In genomic region chr10:64430690-64431323, GRCh38 we compare ENCODE assay signal across 11 cellular contexts.
DNase-seq lines count a peak whose midpoint lies in the region; ATAC-seq and TF ChIP-seq lines count a peak whose summit lies in the region.
"Had no signal": no experiment of that assay in that cellular context is flagged by ENCODE, and none has a peak within 500 bp of the region (broad histone marks: within the 10 kb centered on the region; RNA-seq: fewer than 3 reads in every experiment).

No MANE protein-coding gene starts in this region.

- ATAC-seq in HG03521 (IDR thresholded peaks at IDR 0.05; ENCODE audit: unreplicated experiment), result no peak
- ATAC-seq: activated CD8-positive, alpha-beta memory T cell treated with anti-CD3 and anti-CD28 coated beads, Interleukin-2, amount 10 ng/mL, durations not matched to agents 7 days and 5 days had no signal

- TF ChIP-seq CTCF in GM12875 (IDR thresholded peaks at IDR 0.05; ENCODE audit: borderline replicate concordance, insufficient read depth, low read depth, low read length) (peak; percentile 16; the same call in 1 of the 2 replicates), epithelial cell of esophagus (IDR thresholded peaks at IDR 0.05; ENCODE audit: insufficient read depth, low read depth, low read length, missing control alignments) (no peak), thyroid gland (IDR thresholded peaks at IDR 0.05) (no peak)

- no peak overlapping the region for H3K4me3 ChIP-seq in GM12875 (ENCODE audit: low read depth, low read length)
- no peak overlapping the region for H3K4me3 ChIP-seq in epithelial cell of esophagus (ENCODE audit: low read length)
- H3K4me3 ChIP-seq in thyroid gland (replicated peaks in 1 of 3), result no peak overlapping the region

- DNase-seq in NCI-H526 (lab: John Stamatoyannopoulos, UW) (peak; percentile 19 to 46), epithelial cell of esophagus (ENCODE audit: low read depth) (peak; percentile 1), posterior cingulate gyrus (peak in 6 of 10 donors; percentile 23 to 88 (median 45)), thyroid gland (no peak), NCI-H1436 treated with DMSO at 0.1 percent for 48 hours (lab: John Stamatoyannopoulos, UW) (no peak), COLO668 (lab: John Stamatoyannopoulos, UW; ENCODE audit: unreplicated experiment) (no peak)
- DNase-seq: activated CD8-positive, alpha-beta memory T cell treated with anti-CD3 and anti-CD28 coated beads, Interleukin-2, amount 10 ng/mL, durations not matched to agents 7 days and 5 days; MM.1S; stimulated activated CD4-positive, alpha-beta T cell treated with anti-CD3 and anti-CD28 coated beads, Interleukin-1b, Interleukin-23, amount 100 ng/mL, for 48 hours had no signal

- TF ChIP-seq POLR2A in thyroid gland (IDR thresholded peaks at IDR 0.05), result no peak

- whole genome bisulfite sequencing in thyroid gland, 2 donors, result 21 to 24% methylated on average over 2 of the region's 2 CpGs

- no peaks in the 10 kb centered on the region for H3K36me3 ChIP-seq in thyroid gland

- no peak overlapping the region for H3K27ac ChIP-seq in thyroid gland

- no peaks in the 10 kb centered on the region for H3K27me3 ChIP-seq in thyroid gland

- H3K9me3 ChIP-seq in thyroid gland, result no peaks in the 10 kb centered on the region

- no peaks in the 10 kb centered on the region for H3K4me1 ChIP-seq in thyroid gland

- intact Hi-C loops in posterior cingulate gyrus (cut with DNase I), result no loop called here
- intact Hi-C loops in thyroid gland (cut with DNase I), result no loop called here

Comparison
In these comparisons a context has a peak if more than half of its experiments do, and no peak if none do; other contexts are left out.
1. DNase-seq: peak in NCI-H526 (2 of 2), epithelial cell of esophagus (single experiment) and posterior cingulate gyrus (6 of 10); none in thyroid gland (0 of 2), NCI-H1436 treated with DMSO at 0.1 percent for 48 hours (single experiment) and COLO668 (single experiment).